ENCODE assay signal across 8 cellular contexts in the genomic region with DNA sequence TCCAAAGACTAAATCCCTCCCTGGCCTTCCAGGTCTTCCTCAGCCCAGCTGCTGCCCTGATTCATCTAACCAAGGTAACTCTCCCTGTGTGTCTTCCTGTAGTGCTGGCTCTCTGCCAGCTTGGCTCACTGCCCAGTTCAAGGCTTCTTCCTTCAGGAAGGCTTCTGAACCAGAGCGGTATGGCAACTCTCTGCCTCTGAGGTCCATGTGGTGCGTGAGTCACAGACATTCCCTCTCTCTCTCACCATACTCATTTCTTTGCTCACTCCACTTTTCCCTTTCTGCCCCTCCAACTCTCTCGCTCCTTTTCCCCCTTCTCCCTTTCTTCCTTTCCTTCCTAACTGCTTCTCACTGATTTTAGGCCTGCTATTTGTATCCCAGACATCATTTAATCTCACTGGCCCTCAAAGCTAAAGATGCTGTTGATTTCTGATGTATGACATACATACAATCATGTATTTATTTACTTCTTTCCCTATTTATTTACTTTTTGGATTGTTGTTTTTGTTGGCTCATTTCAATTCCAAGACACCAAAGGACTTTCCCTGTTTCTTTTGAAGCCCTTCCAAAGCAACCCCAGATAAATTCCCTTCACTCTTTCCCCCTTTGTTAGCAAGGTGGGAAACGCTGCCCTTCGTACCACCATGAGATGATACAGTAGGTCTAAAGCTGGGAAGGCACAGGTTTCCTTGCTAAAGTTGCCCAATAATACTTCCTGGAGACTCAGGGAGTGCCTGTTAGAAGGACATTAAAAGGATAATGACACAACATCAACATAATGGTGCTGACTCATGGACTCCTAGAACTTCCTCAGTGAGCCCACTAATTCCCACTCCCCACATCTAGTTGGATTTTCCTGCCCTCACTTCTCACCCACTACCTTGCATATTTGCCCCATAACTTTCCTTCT. TPM values are rescaled to one million over a fixed set of nuclear protein-coding genes. Genes with fewer than 3 reads are reported as not detected.
DNase-seq lines count a peak whose midpoint lies in the region; ATAC-seq and TF ChIP-seq lines count a peak whose summit lies in the region.

No MANE protein-coding gene starts in this region.

- no peak overlapping the region for H2AFZ ChIP-seq in GM23248

- H3K27me3 ChIP-seq in A673 (replicated peaks; ENCODE audit: insufficient read depth, low read depth, low read length, poor library complexity) (no peaks in the 10 kb centered on the region), GM23248 (replicated peaks; ENCODE audit: insufficient read depth) (no peaks in the 10 kb centered on the region), body of pancreas (no peaks in the 10 kb centered on the region)

- H3K4me2 ChIP-seq in GM23248 (ENCODE audit: unreplicated experiment) = peak overlapping the region; percentile 72

- TF ChIP-seq CTCF in A673 (conservative IDR thresholded peaks at IDR 0.05; ENCODE audit: low read depth, low read length) (no peak), body of pancreas (IDR thresholded peaks at IDR 0.05) (no peak), GM13976 (IDR thresholded peaks at IDR 0.05; ENCODE audit: borderline replicate concordance, control extremely low read depth, extremely low read depth, insufficient read depth, missing control alignments) (no peak)

- H3K27ac ChIP-seq in A673 (ENCODE audit: low read depth, low read length, poor library complexity, severe bottlenecking) (no peak overlapping the region), GM23248 (peak overlapping the region; percentile 79), body of pancreas (no peak overlapping the region)

- POLR2A ChIA-PET in A673 (lab: Charles Lee; ENCODE audit: low non-redundant PET) = no interaction called here

- no peak for TF ChIP-seq POLR2A in body of pancreas (IDR thresholded peaks at IDR 0.05)

- no TSS peak for BruUV-seq in A673 (replicated peaks; lab: Mats Ljungman, UMichigan)

- H3F3A ChIP-seq in GM23248 (ENCODE audit: insufficient read depth) = peaks cover 36% of the 10 kb centered on the region

- intact Hi-C loops in A673 (cut with micrococcal nuclease; ENCODE audit: unreplicated experiment) = no loop called here
- intact Hi-C loops in body of pancreas (cut with DNase I) = no loop called here

- H4K20me1 ChIP-seq in GM23248 (ENCODE audit: insufficient read depth) = no peaks in the 10 kb centered on the region

- in situ Hi-C loops in GM23248 (cut with MboI) = no loop called here
- in situ Hi-C loops in GM13976 (cut with MboI; ENCODE audit: low sequenced_read_pairs, unreplicated experiment) = no loop called here

- H3K9me3 ChIP-seq in A673 (ENCODE audit: low read depth, low read length, poor library complexity, severe bottlenecking) = no peaks in the 10 kb centered on the region
- H3K9me3 ChIP-seq in GM23248 (ENCODE audit: low read depth) = no peaks in the 10 kb centered on the region
- no peaks in the 10 kb centered on the region for H3K9me3 ChIP-seq in body of pancreas

- peak overlapping the region; percentile 51 for H3K9ac ChIP-seq in GM23248

- ATAC-seq in body of pancreas (peak; percentile 47), left lobe of liver (peak; percentile 49), HG03135 (IDR thresholded peaks at IDR 0.05; ENCODE audit: unreplicated experiment) (no peak)

- H3K4me1 ChIP-seq in A673 (ENCODE audit: insufficient read depth, low read length, poor library complexity, severe bottlenecking) (peaks cover 17% of the 10 kb centered on the region), GM23248 (ENCODE audit: insufficient read depth) (peaks cover 36% of the 10 kb centered on the region), body of pancreas (no peaks in the 10 kb centered on the region)

- peak; percentile 80 for DNase-seq in A673 (ENCODE audit: low spot score)
- peak; percentile 94 for DNase-seq in GM23248
- DNase-seq in NCI-H446 treated with DMSO at 0.1 percent for 48 hours (lab: John Stamatoyannopoulos, UW) = peak; percentile 69
- peak; percentile 65 to 84 (median 83) for DNase-seq in body of pancreas
- DNase-seq in left lobe of liver (ENCODE audit: low spot score) = peak; percentile 72
- no peak for DNase-seq in GM13976 (ENCODE audit: low spot score)
- no peak for DNase-seq in NK-92 treated with Interleukin-12 subunit alpha and Interleukin-12 subunit beta, amount 100 ng/mL, for 24 hours (lab: John Stamatoyannopoulos, UW)

- 38 to 40% methylated on average over 5 of the region's 5 CpGs for WGBS in GM23248 (ENCODE audit: low coverage in 1 of 2, low lambda C conversion rate in 2 of 2, missing lambda C conversion rate in 2 of 2), 2 experiments
- 72% methylated on average over 5 of the region's 5 CpGs for WGBS in body of pancreas, 2 donors

- CTCF ChIA-PET in A673 (lab: Charles Lee) = no interaction called here

- H3K9me2 ChIP-seq in GM23248 (ENCODE audit: insufficient read depth) = no peaks in the 10 kb centered on the region

- H3K36me3 ChIP-seq in A673 (ENCODE audit: insufficient read depth, low read length, poor library complexity, severe bottlenecking) = no peaks in the 10 kb centered on the region
- H3K36me3 ChIP-seq in GM23248 (ENCODE audit: low read depth) = no peaks in the 10 kb centered on the region
- H3K36me3 ChIP-seq in body of pancreas (replicated peaks in 1 of 2; ENCODE audit: insufficient read depth in 1 of 2, low read depth in 2 of 2) = no peaks in the 10 kb centered on the region

- no peak overlapping the region for H3K4me3 ChIP-seq in A673 (ENCODE audit: low read depth, low read length, poor library complexity, severe bottlenecking)
- 0 out of 2 replicates have a peak overlapping the region, but pooled peaks have one; percentile 14 for H3K4me3 ChIP-seq in GM23248
- H3K4me3 ChIP-seq in body of pancreas = no peak overlapping the region

- no peaks in the 10 kb centered on the region for H3K79me2 ChIP-seq in GM23248 (ENCODE audit: insufficient read depth)

RNA-seq across cellular contexts. Expression of gene CFAP45, which starts 17.8 kb away (rescaled TPM):
- 1.5 and 3.6 TPM in 2 replicates for total RNA-seq in A673 (2021)
- total RNA-seq in GM23248 (2014; rRNA removed; shearing (Covaris generic)) = not detected in 2 replicates
- 0.34 and 0.51 TPM in 2 replicates for polyA plus RNA-seq in GM23248 (2016; fragmentation: Nextera tagmentation; extraction: Ambion mirVana)
- not detected for total RNA-seq in body of pancreas
- total RNA-seq in left lobe of liver = not detected

RNA-seq across cellular contexts. Expression of gene VSIG8, which starts 19.7 kb away (rescaled TPM):
- total RNA-seq in A673 (2021) (not detected in 2 replicates), body of pancreas (not detected), left lobe of liver (not detected)
- not detected in 2 replicates for total RNA-seq in GM23248 (2014; rRNA removed; shearing (Covaris generic))
- polyA plus RNA-seq in GM23248 (2016; fragmentation: Nextera tagmentation; extraction: Ambion mirVana) = not detected in 2 replicates

RNA-seq across cellular contexts. Expression of gene TAGLN2, which starts 43.1 kb away (rescaled TPM):
- total RNA-seq in A673 (2021) = 155 and 198 TPM in 2 replicates
- total RNA-seq in GM23248 (2014; rRNA removed; shearing (Covaris generic)) = 360 and 400 TPM in 2 replicates
- 692 and 713 TPM in 2 replicates for polyA plus RNA-seq in GM23248 (2016; fragmentation: Nextera tagmentation; extraction: Ambion mirVana)
- total RNA-seq in body of pancreas = 100 to 1,000 TPM in 1 of 2 donors, 10 to 100 TPM in 1; 63.0 to 118 TPM
- 68.3 TPM for total RNA-seq in left lobe of liver

RNA-seq across cellular contexts. Expression of gene SLAMF8, which starts 55.5 kb away (rescaled TPM):
- total RNA-seq in A673 (2021) (not detected in 2 replicates), body of pancreas (1 to 10 TPM in 1 of 2 donors, not detected in 1; 3.6 TPM), left lobe of liver (0.53 TPM)
- total RNA-seq in GM23248 (2014; rRNA removed; shearing (Covaris generic)) = not detected in 2 replicates
- polyA plus RNA-seq in GM23248 (2016; fragmentation: Nextera tagmentation; extraction: Ambion mirVana) = 0.16 TPM in 1 of 2 replicates, not detected in the other

Comparison
In these comparisons a context has a peak if more than half of its experiments do, and no peak if none do; other contexts are left out.
1. DNase-seq: peak in A673 (single experiment), GM23248 (single experiment), NCI-H446 treated with DMSO at 0.1 percent for 48 hours (single experiment), body of pancreas (4 of 4) and left lobe of liver (single experiment); none in GM13976 (single experiment) and NK-92 treated with Interleukin-12 subunit alpha and Interleukin-12 subunit beta, amount 100 ng/mL, for 24 hours (single experiment).